2 cellular contexts compared by ENCODE assay signal in the genomic region with DNA sequence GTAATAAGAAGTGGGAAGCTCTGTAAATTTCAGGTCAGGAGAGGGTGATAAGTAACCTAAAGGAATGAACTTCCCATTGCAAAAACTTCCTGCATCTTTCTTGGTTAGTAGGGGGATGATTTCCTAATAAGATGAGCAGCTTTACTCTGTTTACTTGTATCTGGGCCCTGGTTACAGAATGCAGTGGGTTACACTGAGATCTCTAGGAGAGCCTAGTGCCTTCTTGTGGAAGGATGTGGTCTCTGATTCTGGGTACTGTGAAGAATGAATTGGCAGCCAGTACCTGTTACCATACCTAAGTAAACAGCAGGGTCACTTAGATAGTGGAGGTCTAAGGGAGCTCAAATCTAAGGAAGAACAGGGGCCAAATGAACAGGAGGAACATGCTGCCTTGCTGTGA.
TF ChIP-seq lines count a peak whose summit lies in the region.

No MANE protein-coding gene starts in this region.

TF ChIP-seq in SK-N-SH treated with all-trans-retinoic acid at 6 μM for 48 hours, 23 proteins besides CTCF, POLR2A, EP300 and RAD21 (continued from another document):
- TF ChIP-seq, protein P1, sequence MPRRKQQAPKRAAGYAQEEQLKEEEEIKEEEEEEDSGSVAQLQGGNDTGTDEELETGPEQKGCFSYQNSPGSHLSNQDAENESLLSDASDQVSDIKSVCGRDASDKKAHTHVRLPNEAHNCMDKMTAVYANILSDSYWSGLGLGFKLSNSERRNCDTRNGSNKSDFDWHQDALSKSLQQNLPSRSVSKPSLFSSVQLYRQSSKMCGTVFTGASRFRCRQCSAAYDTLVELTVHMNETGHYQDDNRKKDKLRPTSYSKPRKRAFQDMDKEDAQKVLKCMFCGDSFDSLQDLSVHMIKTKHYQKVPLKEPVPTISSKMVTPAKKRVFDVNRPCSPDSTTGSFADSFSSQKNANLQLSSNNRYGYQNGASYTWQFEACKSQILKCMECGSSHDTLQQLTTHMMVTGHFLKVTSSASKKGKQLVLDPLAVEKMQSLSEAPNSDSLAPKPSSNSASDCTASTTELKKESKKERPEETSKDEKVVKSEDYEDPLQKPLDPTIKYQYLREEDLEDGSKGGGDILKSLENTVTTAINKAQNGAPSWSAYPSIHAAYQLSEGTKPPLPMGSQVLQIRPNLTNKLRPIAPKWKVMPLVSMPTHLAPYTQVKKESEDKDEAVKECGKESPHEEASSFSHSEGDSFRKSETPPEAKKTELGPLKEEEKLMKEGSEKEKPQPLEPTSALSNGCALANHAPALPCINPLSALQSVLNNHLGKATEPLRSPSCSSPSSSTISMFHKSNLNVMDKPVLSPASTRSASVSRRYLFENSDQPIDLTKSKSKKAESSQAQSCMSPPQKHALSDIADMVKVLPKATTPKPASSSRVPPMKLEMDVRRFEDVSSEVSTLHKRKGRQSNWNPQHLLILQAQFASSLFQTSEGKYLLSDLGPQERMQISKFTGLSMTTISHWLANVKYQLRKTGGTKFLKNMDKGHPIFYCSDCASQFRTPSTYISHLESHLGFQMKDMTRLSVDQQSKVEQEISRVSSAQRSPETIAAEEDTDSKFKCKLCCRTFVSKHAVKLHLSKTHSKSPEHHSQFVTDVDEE (CRISPR knock-in tag; IDR thresholded peaks at IDR 0.05): no peak
- no peak for TF ChIP-seq ZFP30 (CRISPR knock-in tag; IDR thresholded peaks at IDR 0.05)

TF ChIP-seq in SK-N-SH, 30 proteins besides CTCF, POLR2A, EP300 and RAD21 (continued from another document):
- TF ChIP-seq MEF2A (IDR thresholded peaks at IDR 0.05; ENCODE audit: borderline replicate concordance, low read depth): no peak
- TF ChIP-seq, protein P2, sequence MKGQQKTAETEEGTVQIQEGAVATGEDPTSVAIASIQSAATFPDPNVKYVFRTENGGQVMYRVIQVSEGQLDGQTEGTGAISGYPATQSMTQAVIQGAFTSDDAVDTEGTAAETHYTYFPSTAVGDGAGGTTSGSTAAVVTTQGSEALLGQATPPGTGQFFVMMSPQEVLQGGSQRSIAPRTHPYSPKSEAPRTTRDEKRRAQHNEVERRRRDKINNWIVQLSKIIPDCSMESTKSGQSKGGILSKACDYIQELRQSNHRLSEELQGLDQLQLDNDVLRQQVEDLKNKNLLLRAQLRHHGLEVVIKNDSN (IDR thresholded peaks at IDR 0.05; ENCODE audit: borderline replicate concordance, low read depth): no peak
- no peak for TF ChIP-seq RCOR1 (IDR thresholded peaks at IDR 0.05; ENCODE audit: low read length)
